ENCODE assay signal across 30 cellular contexts in the genomic region with DNA sequence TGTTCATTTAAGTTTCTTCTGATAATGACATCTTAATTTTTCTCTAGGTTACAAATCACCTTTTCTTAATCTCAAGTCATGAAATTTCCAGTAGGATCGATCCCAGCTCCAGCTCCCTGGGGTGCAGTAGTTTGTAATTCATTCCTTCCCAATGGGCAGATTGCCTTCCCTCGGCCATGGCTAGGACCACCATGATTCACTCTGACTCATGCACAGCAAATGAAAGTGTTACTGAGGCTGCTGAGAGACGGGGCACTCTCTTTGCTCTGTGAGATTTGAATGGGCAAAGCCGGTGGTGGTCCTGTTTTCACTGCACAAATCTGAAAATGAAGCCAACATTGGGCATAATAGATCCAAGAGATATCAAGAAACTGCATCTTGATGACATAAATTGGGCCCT.
A peak's percentile ranks its signal among the peaks of the same experiment; 100 is the strongest.
DNase-seq lines count a peak whose midpoint lies in the region; ATAC-seq and TF ChIP-seq lines count a peak whose summit lies in the region.
"Had no signal": no experiment of that assay in that cellular context is flagged by ENCODE, and none has a peak within 500 bp of the region (broad histone marks: within the 10 kb centered on the region; RNA-seq: fewer than 3 reads in every experiment).

No MANE protein-coding gene starts in this region.

- H3K9me3 ChIP-seq in MG63 (no peaks in the 10 kb centered on the region), uterus (no peaks in the 10 kb centered on the region)
- H3K9me3 ChIP-seq: tibial nerve had no signal

- H3K4me1 ChIP-seq in uterus = no peaks in the 10 kb centered on the region
- H3K4me1 ChIP-seq: tibial nerve had no signal

- no peak overlapping the region for H3K27ac ChIP-seq in uterus
- H3K27ac ChIP-seq: dorsolateral prefrontal cortex, epithelial cell of prostate, HL-60, tibial nerve had no signal

- H3K9me3 Mint-ChIP-seq in activated T-cell treated with anti-CD3 and anti-CD28 coated beads, Interleukin-2, amount 50 U/mL, for 24 hours = no peaks in the 10 kb centered on the region
- H3K9me3 Mint-ChIP-seq: activated naive CD8-positive, alpha-beta T cell treated with anti-CD3 and anti-CD28 coated beads, Interleukin-2, amount 50 U/mL, for 24 hours; nephron; stimulated activated naive CD8-positive, alpha-beta T cell treated with anti-CD3 and anti-CD28 coated beads, Interleukin-15, Interleukin-2, amounts not matched to agents 100 ng/mL and 50 ng/mL, for 24 hours had no signal

- TF ChIP-seq CTCF in astrocyte of the spinal cord (IDR thresholded peaks at IDR 0.05; ENCODE audit: low read depth, low read length) (no peak), uterus (IDR thresholded peaks at IDR 0.05) (no peak)

- H3K27ac Mint-ChIP-seq in activated T-cell treated with anti-CD3 and anti-CD28 coated beads, Interleukin-2, amount 50 U/mL, for 24 hours = no peak overlapping the region
- H3K27ac Mint-ChIP-seq: activated naive CD8-positive, alpha-beta T cell treated with anti-CD3 and anti-CD28 coated beads, Interleukin-2, amount 50 U/mL, for 24 hours; CD8-positive, alpha-beta memory T cell; IgD-negative memory B cell; nephron; stimulated activated naive CD8-positive, alpha-beta T cell treated with anti-CD3 and anti-CD28 coated beads, Interleukin-15, Interleukin-2, amounts not matched to agents 100 ng/mL and 50 ng/mL, for 24 hours had no signal

- H3K27me3 Mint-ChIP-seq in activated T-cell treated with anti-CD3 and anti-CD28 coated beads, Interleukin-2, amount 50 U/mL, for 24 hours = peaks cover 6% of the 10 kb centered on the region
- H3K27me3 Mint-ChIP-seq: IgD-negative memory B cell had no signal

- in situ Hi-C loops in astrocyte of the spinal cord (cut with HindIII; ENCODE audit: low sequenced_read_pairs) = no loop called here

- TF ChIP-seq POLR2A in uterus (IDR thresholded peaks at IDR 0.05) = no peak

- intact Hi-C loops in uterus (cut with DNase I; ENCODE audit: low total_unique reads) = no loop called here
- intact Hi-C loops in left colon (cut with DNase I, micrococcal nuclease) = no loop called here

- H3K27me3 ChIP-seq in MG63 (no peaks in the 10 kb centered on the region), uterus (no peaks in the 10 kb centered on the region)
- H3K27me3 ChIP-seq: tibial nerve had no signal

- no peak overlapping the region for H3K4me3 Mint-ChIP-seq in activated T-cell treated with anti-CD3 and anti-CD28 coated beads, Interleukin-2, amount 50 U/mL, for 24 hours
- H3K4me3 Mint-ChIP-seq: activated naive CD8-positive, alpha-beta T cell treated with anti-CD3 and anti-CD28 coated beads, Interleukin-2, amount 50 U/mL, for 24 hours; CD8-positive, alpha-beta memory T cell; IgD-negative memory B cell; nephron; stimulated activated naive CD8-positive, alpha-beta T cell treated with anti-CD3 and anti-CD28 coated beads, Interleukin-15, Interleukin-2, amounts not matched to agents 100 ng/mL and 50 ng/mL, for 24 hours had no signal

- H3K36me3 ChIP-seq in MG63 (no peaks in the 10 kb centered on the region), uterus (no peaks in the 10 kb centered on the region)
- H3K36me3 ChIP-seq: tibial nerve had no signal

- no peaks in the 10 kb centered on the region for H3K36me3 Mint-ChIP-seq in activated T-cell treated with anti-CD3 and anti-CD28 coated beads, Interleukin-2, amount 50 U/mL, for 24 hours (ENCODE audit: low read depth)
- H3K36me3 Mint-ChIP-seq: CD8-positive, alpha-beta memory T cell; IgD-negative memory B cell had no signal

- DNase-seq in Daoy (ENCODE audit: low read depth) (peak; percentile 70), MG63 (peak; percentile 75), astrocyte of the spinal cord (ENCODE audit: low read depth, low spot score) (peak; percentile 76), iris pigment epithelial cell (ENCODE audit: low read depth) (peak; percentile 69), uterus (no peak), left colon (no peak)
- no peak for DNase-seq in activated T-cell treated with anti-CD3 and anti-CD28 coated beads, Interleukin-2, amount 50 U/mL, for 24 hours
- DNase-seq: activated CD4-positive, alpha-beta T cell treated with anti-CD3 and anti-CD28 coated beads, Interleukin-2, amount 50 U/mL, for 4 hours; activated CD8-positive, alpha-beta memory T cell treated with anti-CD3 and anti-CD28 coated beads, Interleukin-2, amount 50 U/mL, for 48 hours; activated effector memory CD4-positive, alpha-beta T cell treated with Interleukin-2 at 50 U/mL for 16 hours; activated naive CD8-positive, alpha-beta T cell treated with anti-CD3 and anti-CD28 coated beads, Interleukin-2, amount 50 U/mL, for 24 hours; AML-193; CD8-positive, alpha-beta memory T cell; DMS79 treated with DMSO at 0.1 percent for 48 hours; dorsolateral prefrontal cortex; NCI-H146; NCI-H2171; NCI-H526 treated with DMSO at 0.1 percent for 48 hours; SHP77 treated with DMSO at 0.1 percent for 48 hours; small intestine; stimulated activated CD4-positive, alpha-beta T cell treated with anti-CD3 and anti-CD28 coated beads, Interleukin-4, amount 100 ng/mL, for 24 hours; T-helper 1 cell had no signal

- ATAC-seq in HG03354 (IDR thresholded peaks at IDR 0.05; ENCODE audit: poor library complexity, severe bottlenecking, unreplicated experiment) = no peak
- no peak for ATAC-seq in left colon
- ATAC-seq: activated naive CD8-positive, alpha-beta T cell treated with anti-CD3 and anti-CD28 coated beads, Interleukin-2, amount 50 U/mL, for 24 hours; left lobe of liver had no signal

- H3K4me1 Mint-ChIP-seq in activated T-cell treated with anti-CD3 and anti-CD28 coated beads, Interleukin-2, amount 50 U/mL, for 24 hours (ENCODE audit: low read depth) = no peaks in the 10 kb centered on the region
- H3K4me1 Mint-ChIP-seq: activated naive CD8-positive, alpha-beta T cell treated with anti-CD3 and anti-CD28 coated beads, Interleukin-2, amount 50 U/mL, for 24 hours; CD8-positive, alpha-beta memory T cell; IgD-negative memory B cell; nephron had no signal

- H3K4me3 ChIP-seq in MG63 (no peak overlapping the region), astrocyte of the spinal cord (ENCODE audit: low read depth, low read length) (no peak overlapping the region), uterus (no peak overlapping the region)
- H3K4me3 ChIP-seq: dorsolateral prefrontal cortex, tibial nerve had no signal

Comparison
In these comparisons a context has a peak if more than half of its experiments do, and no peak if none do; other contexts are left out.
1. DNase-seq: peak in Daoy (single experiment), MG63 (single experiment), astrocyte of the spinal cord (single experiment) and iris pigment epithelial cell (single experiment); none in activated T-cell treated with anti-CD3 and anti-CD28 coated beads, Interleukin-2, amount 50 U/mL, for 24 hours (single experiment), uterus (0 of 2) and left colon (0 of 2).